Comparison of ENCODE assay signal across 10 cellular contexts in the genomic region with DNA sequence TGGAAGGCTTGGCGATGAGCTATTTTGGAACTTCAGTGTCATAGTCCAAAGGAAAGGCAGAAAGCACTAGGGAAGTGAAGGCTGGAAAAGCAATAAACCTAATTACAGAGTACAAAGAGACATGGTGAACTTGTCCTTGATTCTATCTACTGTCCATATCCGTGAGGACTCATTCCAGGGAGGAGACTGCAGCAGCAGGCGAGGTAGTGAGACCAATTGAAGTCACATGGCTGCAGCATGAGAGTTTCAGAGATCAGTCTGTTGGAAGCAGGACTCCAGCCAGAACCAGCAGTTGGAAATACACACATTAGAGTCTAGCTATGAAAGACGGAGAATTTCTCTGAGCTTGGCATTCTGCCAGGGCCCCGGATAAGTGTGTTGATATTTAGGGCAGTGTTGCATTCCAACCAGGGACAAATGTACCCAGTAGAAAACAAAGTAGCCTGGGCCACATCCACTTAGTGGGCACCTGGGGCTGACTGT. TPM values are rescaled to one million over a fixed set of nuclear protein-coding genes. Genes with fewer than 3 reads are reported as not detected.
DNase-seq lines count a peak whose midpoint lies in the region; ATAC-seq, FAIRE-seq and TF ChIP-seq lines count a peak whose summit lies in the region.
"Had no signal": no experiment of that assay in that cellular context is flagged by ENCODE, and none has a peak within 500 bp of the region (broad histone marks: within the 10 kb centered on the region; RNA-seq: fewer than 3 reads in every experiment).

No MANE protein-coding gene starts in this region.

- H3K27me3 ChIP-seq in K562 (ENCODE audit: control insufficient read depth in 2 of 2, insufficient read depth in 2 of 2, low read length in 2 of 2) (no peaks in the 10 kb centered on the region), suprapubic skin (no peaks in the 10 kb centered on the region), ascending aorta (no peaks in the 10 kb centered on the region)

- POLR2A ChIA-PET in K562 (lab: Yijun Ruan, JAX), result interaction anchor here (1.1 kb wide), 1 partner anchor 55 kb away, joined by 3 read pairs; no protein-coding TSS in a partner anchor

- peak overlapping the region; percentile 81 for H2AFZ ChIP-seq in K562 (ENCODE audit: low read depth, low read length)

- TF ChIP-seq POLR2A in K562 (conservative IDR thresholded peaks at IDR 0.05), result no peak
- no peak for TF ChIP-seq POLR2A in suprapubic skin (IDR thresholded peaks at IDR 0.05)

- H3K4me1 ChIP-seq in K562 (replicated peaks in 1 of 2; ENCODE audit: control insufficient read depth in 2 of 2, insufficient read depth in 2 of 2, low read length in 2 of 2) (peaks cover 0 to 14% of the 10 kb centered on the region in 2 experiments; a peak in 3 of 5 replicates), kidney (ENCODE audit: control insufficient read depth in 1 of 2, insufficient read depth in 1 of 2, low read depth in 1 of 2, low read length in 2 of 2) (peaks cover 8 to 12% of the 10 kb centered on the region in 2 donors), suprapubic skin (peaks cover 9% of the 10 kb centered on the region), ascending aorta (no peaks in the 10 kb centered on the region)

- no peaks in the 10 kb centered on the region for H3K36me3 Mint-ChIP-seq in natural killer cell treated with Interleukin-12 subunit alpha and Interleukin-12 subunit beta and Interleukin-15 and Interleukin-18, amount 100 ng/mL, for 72 hours
- H3K36me3 Mint-ChIP-seq: immature natural killer cell had no signal

- BruUV-seq in K562 (replicated peaks; lab: Mats Ljungman, UMichigan), result no TSS peak

- H3K9me3 Mint-ChIP-seq in natural killer cell treated with Interleukin-12 subunit alpha and Interleukin-12 subunit beta and Interleukin-15 and Interleukin-18, amount 100 ng/mL, for 72 hours, result peaks cover 3% of the 10 kb centered on the region

- TF ChIP-seq RAD21 in K562 (CRISPR knock-in tag; conservative IDR thresholded peaks at IDR 0.05 in 1 of 2, IDR thresholded peaks at IDR 0.05 in 1 of 2), result no peak

- H3K9me1 ChIP-seq in K562 (ENCODE audit: control insufficient read depth, insufficient read depth, low read length), result no peaks in the 10 kb centered on the region

- no peaks in the 10 kb centered on the region for H4K20me1 ChIP-seq in K562 (replicated peaks; ENCODE audit: control insufficient read depth, insufficient read depth, low read length)

- H3K4me3 ChIP-seq in LNCaP clone FGC (ENCODE audit: low read depth, low read length) (no peak overlapping the region), K562 (no peak overlapping the region), kidney (ENCODE audit: low read length in 2 of 2) (peak overlapping the region in 1 of 2 donors; percentile 4), suprapubic skin (no peak overlapping the region), ascending aorta (no peak overlapping the region)

- TF ChIP-seq CTCF in LNCaP clone FGC (IDR thresholded peaks at IDR 0.05; ENCODE audit: control insufficient read depth, extremely low read depth, insufficient read depth) (no peak), K562 (IDR thresholded peaks at IDR 0.05 in 2 of 3, conservative IDR thresholded peaks at IDR 0.05 in 1 of 3; ENCODE audit: insufficient read depth in 2 of 3, low read depth in 1 of 3, low read length in 3 of 3) (no peak), kidney (IDR thresholded peaks at IDR 0.05; ENCODE audit: borderline replicate concordance, extremely low read depth, insufficient read depth) (no peak), suprapubic skin (IDR thresholded peaks at IDR 0.05) (no peak), ascending aorta (IDR thresholded peaks at IDR 0.05) (no peak)

- ATAC-seq in K562, result peak; percentile 44; the same call in 2 of the 3 replicates
- no peak for ATAC-seq in HG03039 (IDR thresholded peaks at IDR 0.05; ENCODE audit: unreplicated experiment)
- ATAC-seq in natural killer cell treated with Interleukin-12 subunit alpha and Interleukin-12 subunit beta and Interleukin-15 and Interleukin-18, amount 100 ng/mL, for 72 hours, result no peak

- no peak overlapping the region for H3K4me3 Mint-ChIP-seq in natural killer cell treated with Interleukin-12 subunit alpha and Interleukin-12 subunit beta and Interleukin-15 and Interleukin-18, amount 100 ng/mL, for 72 hours
- H3K4me3 Mint-ChIP-seq: immature natural killer cell had no signal

- no peaks in the 10 kb centered on the region for H3K36me3 ChIP-seq in K562 (ENCODE audit: control insufficient read depth, insufficient read depth, low read length)
- no peaks in the 10 kb centered on the region for H3K36me3 ChIP-seq in kidney (ENCODE audit: control insufficient read depth in 1 of 2, insufficient read depth in 2 of 2, low read length in 2 of 2)
- no peaks in the 10 kb centered on the region for H3K36me3 ChIP-seq in suprapubic skin
- H3K36me3 ChIP-seq in ascending aorta, result no peaks in the 10 kb centered on the region

- H3K79me2 ChIP-seq in K562 (ENCODE audit: control insufficient read depth, insufficient read depth, low read length), result no peaks in the 10 kb centered on the region

- no peak overlapping the region for H3K27ac Mint-ChIP-seq in natural killer cell treated with Interleukin-12 subunit alpha and Interleukin-12 subunit beta and Interleukin-15 and Interleukin-18, amount 100 ng/mL, for 72 hours
- H3K27ac Mint-ChIP-seq: immature natural killer cell had no signal

- peak overlapping the region; percentile 40 for H3K4me2 ChIP-seq in K562 (ENCODE audit: insufficient read depth, low read length)

- TF ChIP-seq EP300 in K562 (IDR thresholded peaks at IDR 0.05; ENCODE audit: low read length), result no peak
- TF ChIP-seq EP300 in suprapubic skin (IDR thresholded peaks at IDR 0.05), result no peak

- intact Hi-C loops in K562 (cut with micrococcal nuclease) (no loop called here), kidney (cut with DNase I) (no loop called here), ascending aorta (cut with DNase I) (no loop called here)

- no peaks in the 10 kb centered on the region for H3K4me1 Mint-ChIP-seq in natural killer cell treated with Interleukin-12 subunit alpha and Interleukin-12 subunit beta and Interleukin-15 and Interleukin-18, amount 100 ng/mL, for 72 hours (ENCODE audit: low read depth in 2 of 2)
- H3K4me1 Mint-ChIP-seq: immature natural killer cell had no signal

- CTCF ChIA-PET in K562 (lab: Yijun Ruan, JAX; ENCODE audit: low intra/inter-chr PET ratio), result no interaction called here

- H3K27ac ChIP-seq in K562 (ENCODE audit: extremely low read depth, low read depth, low read length) (no peak overlapping the region), kidney (ENCODE audit: low read depth in 2 of 2, low read length in 2 of 2) (peak overlapping the region; percentile 32 to 48), suprapubic skin (peak overlapping the region; percentile 7), ascending aorta (no peak overlapping the region)

- H3K9ac ChIP-seq in K562 (ENCODE audit: insufficient read depth in 1 of 2, low read depth in 2 of 2, low read length in 2 of 2), result no peak overlapping the region
- no peak overlapping the region for H3K9ac ChIP-seq in kidney (ENCODE audit: low read length in 2 of 2)

- peaks cover 0 to 6% of the 10 kb centered on the region in 2 donors for H3K27me3 Mint-ChIP-seq in natural killer cell treated with Interleukin-12 subunit alpha and Interleukin-12 subunit beta and Interleukin-15 and Interleukin-18, amount 100 ng/mL, for 72 hours

- in situ Hi-C loops in K562 (cut with MboI) (no loop called here), KBM-7 (cut with MboI; ENCODE audit: low pct_unique_long_range_greater_than_20kb, low sequenced_read_pairs) (no loop called here)

- WGBS in K562 (ENCODE audit: insufficient coverage, low coverage, missing lambda C conversion rate), result 6% methylated on average over 5 of the region's 5 CpGs
- 23% methylated on average over 5 of the region's 5 CpGs for WGBS in suprapubic skin

- DNase-seq in LNCaP clone FGC (ENCODE audit: low read depth) (peak; percentile 87), K562 (ENCODE audit: extremely low read depth in 1 of 4, low spot score in 3 of 4) (peak in 1 of 4 experiments; percentile 24), kidney (peak; percentile 69), suprapubic skin (ENCODE audit: low spot score in 2 of 2) (peak; percentile 76 to 80), ascending aorta (ENCODE audit: low spot score in 2 of 2) (no peak), KBM-7 (no peak)
- DNase-seq in natural killer cell treated with Interleukin-12 subunit alpha and Interleukin-12 subunit beta and Interleukin-15 and Interleukin-18, amount 100 ng/mL, for 72 hours (ENCODE audit: low spot score), result no peak
- DNase-seq: immature natural killer cell had no signal

- H3K9me3 ChIP-seq in K562 (replicated peaks; ENCODE audit: control insufficient read depth, insufficient read depth, low read depth, low read length), result no peaks in the 10 kb centered on the region
- H3K9me3 ChIP-seq in kidney (ENCODE audit: control insufficient read depth in 1 of 2, low read length in 2 of 2), result no peaks in the 10 kb centered on the region
- H3K9me3 ChIP-seq in suprapubic skin, result no peaks in the 10 kb centered on the region
- no peaks in the 10 kb centered on the region for H3K9me3 ChIP-seq in ascending aorta

- FAIRE-seq in K562 (lab: Jason Lieb, UNC) (peak; percentile 77), kidney (lab: Jason Lieb, UNC) (no peak)
- FAIRE-seq: GM12892 had no signal

RNA-seq across cellular contexts. Expression of a gene that starts 54.1 kb away (rescaled TPM):
- total RNA-seq in K562 (2011; cell fraction: chromatin; rRNA removed; ENCODE audit: low replicate concordance), result 6.6 and 12.8 TPM in 2 replicates
- total RNA-seq in K562 (2011; cell fraction: nucleolus; rRNA removed), result 1.2 and 1.6 TPM in 2 replicates
- total RNA-seq in K562 (2011; cell fraction: nucleoplasm; rRNA removed), result 4.5 and 6.3 TPM in 2 replicates
- 1.2 and 2.4 TPM in 2 replicates for total RNA-seq in K562 (2014; rRNA removed)
- 3.8 and 5.2 TPM in 2 replicates for total RNA-seq in K562 (2014; rRNA removed; fragmentation: Illumina TruSeq; extraction: Trizol)
- total RNA-seq in K562 (2015; rRNA removed; fragmentation: Illumina TruSeq; extraction: Trizol), result 3.3 and 3.6 TPM in 2 replicates
- 2.2 and 2.9 TPM in 2 replicates for total RNA-seq in K562 (2021)
- 1.7 and 6.1 TPM in 2 replicates for polyA plus RNA-seq in K562 (2011; rRNA removed)
- 1.1 and 2.1 TPM in 2 replicates for polyA plus RNA-seq in K562 (2011; cell fraction: cytosol; rRNA removed)
- polyA plus RNA-seq in K562 (2011; cell fraction: nucleus; rRNA removed), result 1.7 and 4.8 TPM in 2 replicates
- 1.1 and 1.4 TPM in 2 replicates for polyA plus RNA-seq in K562 (2012)
- polyA plus RNA-seq in K562 (2014; fragmentation: Illumina TruSeq; extraction: Trizol), result 1.9 and 2.6 TPM in 2 replicates
- 1 to 10 TPM in 1 of 2 experiments, under 1 TPM in 1; 0.95 to 1.2 TPM for polyA plus RNA-seq in K562 (2014; fragmentation: Nextera tagmentation; extraction: Ambion mirVana)
- 1.4 and 1.6 TPM in 2 replicates for polyA plus RNA-seq in K562 (2014; rRNA removed)
- 4.2 and 13.5 TPM in 2 replicates for polyA minus RNA-seq in K562 (2011; rRNA and poly(A)+ RNA removed)
- polyA minus RNA-seq in K562 (2011; cell fraction: cytosol; rRNA and poly(A)+ RNA removed), result 0.46 and 6.7 TPM in 2 replicates
- 3.7 and 5.1 TPM in 2 replicates for polyA minus RNA-seq in K562 (2011; cell fraction: nucleus; rRNA and poly(A)+ RNA removed)
- total RNA-seq in kidney, result 18.9 TPM
- polyA plus RNA-seq in kidney (ENCODE audit: insufficient read depth, low read depth, low replicate concordance), result 4.2 TPM
- total RNA-seq in suprapubic skin, result 10 to 100 TPM; 12.4 to 18.4 (median 14.4) TPM
- total RNA-seq in ascending aorta, result 4.7 TPM
- total RNA-seq in natural killer cell treated with Interleukin-12 subunit alpha and Interleukin-12 subunit beta and Interleukin-15 and Interleukin-18, amount 100 ng/mL, for 72 hours, result 1 to 10 TPM; 1.6 to 5.1 TPM

Comparison
In these comparisons a context has a peak if more than half of its experiments do, and no peak if none do; other contexts are left out.
1. DNase-seq: peak in LNCaP clone FGC (single experiment), kidney (single experiment) and suprapubic skin (2 of 2); none in ascending aorta (0 of 2), KBM-7 (single experiment) and natural killer cell treated with Interleukin-12 subunit alpha and Interleukin-12 subunit beta and Interleukin-15 and Interleukin-18, amount 100 ng/mL, for 72 hours (single experiment).
2. H3K27ac ChIP-seq: peak in kidney (2 of 2) and suprapubic skin (single experiment); none in K562 (single experiment) and ascending aorta (0 of 2).